In genomic region chr11:7575841-7576451, GRCh38 we compare ENCODE assay signal across 1 cellular context.
A peak's percentile ranks its signal among the peaks of the same experiment; 100 is the strongest.
TF ChIP-seq lines count a peak whose summit lies in the region.

No MANE protein-coding gene starts in this region.

TF ChIP-seq in HepG2, 621 proteins besides CTCF, POLR2A, EP300 and RAD21 (continued from another document and continues in another):
- TF ChIP-seq, protein P1, sequence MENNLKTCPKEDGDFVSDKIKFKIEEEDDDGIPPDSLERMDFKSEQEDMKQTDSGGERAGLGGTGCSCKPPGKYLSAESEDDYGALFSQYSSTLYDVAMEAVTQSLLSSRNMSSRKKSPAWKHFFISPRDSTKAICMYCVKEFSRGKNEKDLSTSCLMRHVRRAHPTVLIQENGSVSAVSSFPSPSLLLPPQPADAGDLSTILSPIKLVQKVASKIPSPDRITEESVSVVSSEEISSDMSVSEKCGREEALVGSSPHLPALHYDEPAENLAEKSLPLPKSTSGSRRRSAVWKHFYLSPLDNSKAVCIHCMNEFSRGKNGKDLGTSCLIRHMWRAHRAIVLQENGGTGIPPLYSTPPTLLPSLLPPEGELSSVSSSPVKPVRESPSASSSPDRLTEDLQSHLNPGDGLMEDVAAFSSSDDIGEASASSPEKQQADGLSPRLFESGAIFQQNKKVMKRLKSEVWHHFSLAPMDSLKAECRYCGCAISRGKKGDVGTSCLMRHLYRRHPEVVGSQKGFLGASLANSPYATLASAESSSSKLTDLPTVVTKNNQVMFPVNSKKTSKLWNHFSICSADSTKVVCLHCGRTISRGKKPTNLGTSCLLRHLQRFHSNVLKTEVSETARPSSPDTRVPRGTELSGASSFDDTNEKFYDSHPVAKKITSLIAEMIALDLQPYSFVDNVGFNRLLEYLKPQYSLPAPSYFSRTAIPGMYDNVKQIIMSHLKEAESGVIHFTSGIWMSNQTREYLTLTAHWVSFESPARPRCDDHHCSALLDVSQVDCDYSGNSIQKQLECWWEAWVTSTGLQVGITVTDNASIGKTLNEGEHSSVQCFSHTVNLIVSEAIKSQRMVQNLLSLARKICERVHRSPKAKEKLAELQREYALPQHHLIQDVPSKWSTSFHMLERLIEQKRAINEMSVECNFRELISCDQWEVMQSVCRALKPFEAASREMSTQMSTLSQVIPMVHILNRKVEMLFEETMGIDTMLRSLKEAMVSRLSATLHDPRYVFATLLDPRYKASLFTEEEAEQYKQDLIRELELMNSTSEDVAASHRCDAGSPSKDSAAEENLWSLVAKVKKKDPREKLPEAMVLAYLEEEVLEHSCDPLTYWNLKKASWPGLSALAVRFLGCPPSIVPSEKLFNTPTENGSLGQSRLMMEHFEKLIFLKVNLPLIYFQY (CRISPR knock-in tag; IDR thresholded peaks at IDR 0.05; ENCODE audit: borderline replicate concordance) = no peak
- TF ChIP-seq ZNF282 (IDR thresholded peaks at IDR 0.05; ENCODE audit: partially characterized antibody) (no peak), ZBTB2 (CRISPR knock-in tag; IDR thresholded peaks at IDR 0.05; ENCODE audit: low read depth) (no peak), ZNF17 (CRISPR knock-in tag; IDR thresholded peaks at IDR 0.05) (no peak), ZNF574 (CRISPR knock-in tag; IDR thresholded peaks at IDR 0.05) (no peak), ZNF20 (CRISPR knock-in tag; IDR thresholded peaks at IDR 0.05) (no peak), ZNF180 (CRISPR knock-in tag; IDR thresholded peaks at IDR 0.05; ENCODE audit: borderline replicate concordance, low read depth) (no peak), ZSCAN5A (CRISPR knock-in tag; IDR thresholded peaks at IDR 0.05; ENCODE audit: borderline replicate concordance) (no peak), IRF9 (CRISPR knock-in tag; IDR thresholded peaks at IDR 0.05; ENCODE audit: borderline replicate concordance) (0 out of 2 replicates have a peak, but pooled peaks have one; percentile 47), ATF1 (CRISPR knock-in tag; IDR thresholded peaks at IDR 0.05) (no peak), XRCC5 (optimal IDR thresholded peaks at IDR 0.05; ENCODE audit: low read length) (no peak), CENPX (CRISPR knock-in tag; IDR thresholded peaks at IDR 0.05) (no peak), ZNF547 (CRISPR knock-in tag; IDR thresholded peaks at IDR 0.05) (0 out of 2 replicates have a peak, but pooled peaks have one; percentile 33), ARNT2 (CRISPR knock-in tag; IDR thresholded peaks at IDR 0.05; ENCODE audit: low read depth) (no peak), YEATS4 (CRISPR knock-in tag; IDR thresholded peaks at IDR 0.05; ENCODE audit: borderline replicate concordance) (no peak), ZNF253 (CRISPR knock-in tag; IDR thresholded peaks at IDR 0.05; ENCODE audit: borderline replicate concordance) (no peak), CENPBD1 (CRISPR knock-in tag; IDR thresholded peaks at IDR 0.05; ENCODE audit: borderline replicate concordance, low read depth) (no peak), KDM6A (CRISPR knock-in tag; IDR thresholded peaks at IDR 0.05; ENCODE audit: low read depth) (no peak), STAT6 (CRISPR knock-in tag; IDR thresholded peaks at IDR 0.05; ENCODE audit: borderline replicate concordance) (no peak), ZNF572 (CRISPR knock-in tag; IDR thresholded peaks at IDR 0.05) (no peak), ELF4 (CRISPR knock-in tag; IDR thresholded peaks at IDR 0.05; ENCODE audit: borderline replicate concordance) (no peak)
- TF ChIP-seq, protein P2, sequence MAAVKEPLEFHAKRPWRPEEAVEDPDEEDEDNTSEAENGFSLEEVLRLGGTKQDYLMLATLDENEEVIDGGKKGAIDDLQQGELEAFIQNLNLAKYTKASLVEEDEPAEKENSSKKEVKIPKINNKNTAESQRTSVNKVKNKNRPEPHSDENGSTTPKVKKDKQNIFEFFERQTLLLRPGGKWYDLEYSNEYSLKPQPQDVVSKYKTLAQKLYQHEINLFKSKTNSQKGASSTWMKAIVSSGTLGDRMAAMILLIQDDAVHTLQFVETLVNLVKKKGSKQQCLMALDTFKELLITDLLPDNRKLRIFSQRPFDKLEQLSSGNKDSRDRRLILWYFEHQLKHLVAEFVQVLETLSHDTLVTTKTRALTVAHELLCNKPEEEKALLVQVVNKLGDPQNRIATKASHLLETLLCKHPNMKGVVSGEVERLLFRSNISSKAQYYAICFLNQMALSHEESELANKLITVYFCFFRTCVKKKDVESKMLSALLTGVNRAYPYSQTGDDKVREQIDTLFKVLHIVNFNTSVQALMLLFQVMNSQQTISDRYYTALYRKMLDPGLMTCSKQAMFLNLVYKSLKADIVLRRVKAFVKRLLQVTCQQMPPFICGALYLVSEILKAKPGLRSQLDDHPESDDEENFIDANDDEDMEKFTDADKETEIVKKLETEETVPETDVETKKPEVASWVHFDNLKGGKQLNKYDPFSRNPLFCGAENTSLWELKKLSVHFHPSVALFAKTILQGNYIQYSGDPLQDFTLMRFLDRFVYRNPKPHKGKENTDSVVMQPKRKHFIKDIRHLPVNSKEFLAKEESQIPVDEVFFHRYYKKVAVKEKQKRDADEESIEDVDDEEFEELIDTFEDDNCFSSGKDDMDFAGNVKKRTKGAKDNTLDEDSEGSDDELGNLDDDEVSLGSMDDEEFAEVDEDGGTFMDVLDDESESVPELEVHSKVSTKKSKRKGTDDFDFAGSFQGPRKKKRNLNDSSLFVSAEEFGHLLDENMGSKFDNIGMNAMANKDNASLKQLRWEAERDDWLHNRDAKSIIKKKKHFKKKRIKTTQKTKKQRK (IDR thresholded peaks at IDR 0.05; ENCODE audit: low read length) = no peak
- TF ChIP-seq, protein P3, sequence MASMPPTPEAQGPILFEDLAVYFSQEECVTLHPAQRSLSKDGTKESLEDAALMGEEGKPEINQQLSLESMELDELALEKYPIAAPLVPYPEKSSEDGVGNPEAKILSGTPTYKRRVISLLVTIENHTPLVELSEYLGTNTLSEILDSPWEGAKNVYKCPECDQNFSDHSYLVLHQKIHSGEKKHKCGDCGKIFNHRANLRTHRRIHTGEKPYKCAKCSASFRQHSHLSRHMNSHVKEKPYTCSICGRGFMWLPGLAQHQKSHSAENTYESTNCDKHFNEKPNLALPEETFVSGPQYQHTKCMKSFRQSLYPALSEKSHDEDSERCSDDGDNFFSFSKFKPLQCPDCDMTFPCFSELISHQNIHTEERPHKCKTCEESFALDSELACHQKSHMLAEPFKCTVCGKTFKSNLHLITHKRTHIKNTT (CRISPR knock-in tag; IDR thresholded peaks at IDR 0.05) = no peak
- TF ChIP-seq, protein P4, sequence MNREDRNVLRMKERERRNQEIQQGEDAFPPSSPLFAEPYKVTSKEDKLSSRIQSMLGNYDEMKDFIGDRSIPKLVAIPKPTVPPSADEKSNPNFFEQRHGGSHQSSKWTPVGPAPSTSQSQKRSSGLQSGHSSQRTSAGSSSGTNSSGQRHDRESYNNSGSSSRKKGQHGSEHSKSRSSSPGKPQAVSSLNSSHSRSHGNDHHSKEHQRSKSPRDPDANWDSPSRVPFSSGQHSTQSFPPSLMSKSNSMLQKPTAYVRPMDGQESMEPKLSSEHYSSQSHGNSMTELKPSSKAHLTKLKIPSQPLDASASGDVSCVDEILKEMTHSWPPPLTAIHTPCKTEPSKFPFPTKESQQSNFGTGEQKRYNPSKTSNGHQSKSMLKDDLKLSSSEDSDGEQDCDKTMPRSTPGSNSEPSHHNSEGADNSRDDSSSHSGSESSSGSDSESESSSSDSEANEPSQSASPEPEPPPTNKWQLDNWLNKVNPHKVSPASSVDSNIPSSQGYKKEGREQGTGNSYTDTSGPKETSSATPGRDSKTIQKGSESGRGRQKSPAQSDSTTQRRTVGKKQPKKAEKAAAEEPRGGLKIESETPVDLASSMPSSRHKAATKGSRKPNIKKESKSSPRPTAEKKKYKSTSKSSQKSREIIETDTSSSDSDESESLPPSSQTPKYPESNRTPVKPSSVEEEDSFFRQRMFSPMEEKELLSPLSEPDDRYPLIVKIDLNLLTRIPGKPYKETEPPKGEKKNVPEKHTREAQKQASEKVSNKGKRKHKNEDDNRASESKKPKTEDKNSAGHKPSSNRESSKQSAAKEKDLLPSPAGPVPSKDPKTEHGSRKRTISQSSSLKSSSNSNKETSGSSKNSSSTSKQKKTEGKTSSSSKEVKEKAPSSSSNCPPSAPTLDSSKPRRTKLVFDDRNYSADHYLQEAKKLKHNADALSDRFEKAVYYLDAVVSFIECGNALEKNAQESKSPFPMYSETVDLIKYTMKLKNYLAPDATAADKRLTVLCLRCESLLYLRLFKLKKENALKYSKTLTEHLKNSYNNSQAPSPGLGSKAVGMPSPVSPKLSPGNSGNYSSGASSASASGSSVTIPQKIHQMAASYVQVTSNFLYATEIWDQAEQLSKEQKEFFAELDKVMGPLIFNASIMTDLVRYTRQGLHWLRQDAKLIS (CRISPR knock-in tag; IDR thresholded peaks at IDR 0.05) = no peak
- TF ChIP-seq, protein P5, sequence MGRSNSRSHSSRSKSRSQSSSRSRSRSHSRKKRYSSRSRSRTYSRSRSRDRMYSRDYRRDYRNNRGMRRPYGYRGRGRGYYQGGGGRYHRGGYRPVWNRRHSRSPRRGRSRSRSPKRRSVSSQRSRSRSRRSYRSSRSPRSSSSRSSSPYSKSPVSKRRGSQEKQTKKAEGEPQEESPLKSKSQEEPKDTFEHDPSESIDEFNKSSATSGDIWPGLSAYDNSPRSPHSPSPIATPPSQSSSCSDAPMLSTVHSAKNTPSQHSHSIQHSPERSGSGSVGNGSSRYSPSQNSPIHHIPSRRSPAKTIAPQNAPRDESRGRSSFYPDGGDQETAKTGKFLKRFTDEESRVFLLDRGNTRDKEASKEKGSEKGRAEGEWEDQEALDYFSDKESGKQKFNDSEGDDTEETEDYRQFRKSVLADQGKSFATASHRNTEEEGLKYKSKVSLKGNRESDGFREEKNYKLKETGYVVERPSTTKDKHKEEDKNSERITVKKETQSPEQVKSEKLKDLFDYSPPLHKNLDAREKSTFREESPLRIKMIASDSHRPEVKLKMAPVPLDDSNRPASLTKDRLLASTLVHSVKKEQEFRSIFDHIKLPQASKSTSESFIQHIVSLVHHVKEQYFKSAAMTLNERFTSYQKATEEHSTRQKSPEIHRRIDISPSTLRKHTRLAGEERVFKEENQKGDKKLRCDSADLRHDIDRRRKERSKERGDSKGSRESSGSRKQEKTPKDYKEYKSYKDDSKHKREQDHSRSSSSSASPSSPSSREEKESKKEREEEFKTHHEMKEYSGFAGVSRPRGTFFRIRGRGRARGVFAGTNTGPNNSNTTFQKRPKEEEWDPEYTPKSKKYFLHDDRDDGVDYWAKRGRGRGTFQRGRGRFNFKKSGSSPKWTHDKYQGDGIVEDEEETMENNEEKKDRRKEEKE (IDR thresholded peaks at IDR 0.05) = no peak
